In genomic region chr2:237427807-237428506, GRCh38 we compare ENCODE assay signal across 8 cellular contexts. TPM values are rescaled to one million over a fixed set of nuclear protein-coding genes. Genes with fewer than 3 reads are reported as not detected.
DNase-seq lines count a peak whose midpoint lies in the region; ATAC-seq, FAIRE-seq and TF ChIP-seq lines count a peak whose summit lies in the region.

No MANE protein-coding gene starts in this region.

- H3K27ac ChIP-seq in OCI-LY3 (ENCODE audit: low read length) (peak overlapping the region; percentile 86), spleen (no peak overlapping the region)

- H3K4me3 ChIP-seq in OCI-LY3 (ENCODE audit: low read length) (peak overlapping the region; percentile 14; the same call in 1 of the 2 replicates), spleen (no peak overlapping the region)

- no peaks in the 10 kb centered on the region for H3K9me3 ChIP-seq in OCI-LY3 (ENCODE audit: insufficient read depth, low read length)
- no peaks in the 10 kb centered on the region for H3K9me3 ChIP-seq in spleen

- H3K27ac Mint-ChIP-seq in activated T-helper 17 cell treated with anti-CD3 and anti-CD28 coated beads, Interleukin-2, amount 50 U/mL, for 72 hours: peak overlapping the region; percentile 98

- H3K36me3 ChIP-seq in OCI-LY3 (replicated peaks; ENCODE audit: low read depth, low read length) (no peaks in the 10 kb centered on the region), spleen (no peaks in the 10 kb centered on the region)

- no peak for TF ChIP-seq CTCF in OCI-LY3 (IDR thresholded peaks at IDR 0.05; ENCODE audit: low read depth, low read length)
- TF ChIP-seq CTCF in spleen (IDR thresholded peaks at IDR 0.05 in 8 of 11, conservative IDR thresholded peaks at IDR 0.05 in 3 of 11): no peak

- H3K27me3 ChIP-seq in OCI-LY3 (ENCODE audit: low read depth, low read length) (no peaks in the 10 kb centered on the region), spleen (replicated peaks in 1 of 7) (peaks cover 0 to 40% (median 3%) of the 10 kb centered on the region in 7 donors)

- peak; percentile 5 for FAIRE-seq in GM12891 (lab: Jason Lieb, UNC)

- H3K27me3 Mint-ChIP-seq in activated T-helper 17 cell treated with anti-CD3 and anti-CD28 coated beads, Interleukin-2, amount 50 U/mL, for 72 hours: no peaks in the 10 kb centered on the region

- H3K36me3 Mint-ChIP-seq in activated T-helper 17 cell treated with anti-CD3 and anti-CD28 coated beads, Interleukin-2, amount 50 U/mL, for 72 hours (ENCODE audit: low read depth): peaks cover 64% of the 10 kb centered on the region

- no peak for DNase-seq in GM12891 (ENCODE audit: insufficient read length, low spot score)
- peak; percentile 82 to 86 for DNase-seq in stimulated activated CD4-positive, alpha-beta T cell treated with anti-CD3 and anti-CD28 coated beads, Interleukin-2, amount 100 ng/mL, for 24 hours
- DNase-seq in germinal center (ENCODE audit: low spot score): no peak
- DNase-seq in NK-92 treated with Interleukin-12 subunit alpha and Interleukin-12 subunit beta, amount 100 ng/mL, for 24 hours (lab: John Stamatoyannopoulos, UW): no peak
- DNase-seq in spleen: no peak

- peaks cover 50% of the 10 kb centered on the region for H3K4me1 Mint-ChIP-seq in activated T-helper 17 cell treated with anti-CD3 and anti-CD28 coated beads, Interleukin-2, amount 50 U/mL, for 72 hours

- no peaks in the 10 kb centered on the region for H3K79me2 ChIP-seq in OCI-LY3 (ENCODE audit: low read length)

- peak overlapping the region; percentile 48; the same call in 1 of the 2 replicates for H3K9ac ChIP-seq in OCI-LY3 (ENCODE audit: low read length)

- H4K20me1 ChIP-seq in OCI-LY3 (ENCODE audit: insufficient read depth, low read length): no peaks in the 10 kb centered on the region

- intact Hi-C loops in spleen (cut with DNase I; ENCODE audit: low total_unique reads): no loop called here

- peak overlapping the region; percentile 61 for H3K4me2 ChIP-seq in OCI-LY3 (ENCODE audit: low read length)

- H3K4me1 ChIP-seq in OCI-LY3 (ENCODE audit: low read length) (peaks cover 43% of the 10 kb centered on the region), spleen (peaks cover 0 to 21% (median 9%) of the 10 kb centered on the region in 6 donors)

- TF ChIP-seq POLR2A in GM12891 (IDR thresholded peaks at IDR 0.05; ENCODE audit: low read depth, low read length): no peak
- TF ChIP-seq POLR2A in spleen (IDR thresholded peaks at IDR 0.05): no peak

- H3K9me3 Mint-ChIP-seq in activated T-helper 17 cell treated with anti-CD3 and anti-CD28 coated beads, Interleukin-2, amount 50 U/mL, for 72 hours: peaks cover 3% of the 10 kb centered on the region

- H2AFZ ChIP-seq in OCI-LY3 (ENCODE audit: low read depth, low read length): no peak overlapping the region

- H3K4me3 Mint-ChIP-seq in activated T-helper 17 cell treated with anti-CD3 and anti-CD28 coated beads, Interleukin-2, amount 50 U/mL, for 72 hours: peak overlapping the region; percentile 93

- WGBS in spleen, 5 donors: 70 to 92% (median 81%) methylated on average over 5 of the region's 5 CpGs

- ATAC-seq in activated T-helper 17 cell treated with anti-CD3 and anti-CD28 coated beads, Interleukin-2, amount 50 U/mL, for 72 hours (replicated peaks): peak; percentile 67
- ATAC-seq in HG03442 (IDR thresholded peaks at IDR 0.05; ENCODE audit: unreplicated experiment): no peak

TF ChIP-seq in GM12891, 5 proteins besides CTCF, POLR2A, EP300 and RAD21:
- TF ChIP-seq SPI1 (IDR thresholded peaks at IDR 0.05; ENCODE audit: low read depth, low read length) (no peak), PAX5 (IDR thresholded peaks at IDR 0.05; ENCODE audit: insufficient read depth, low read length, severe bottlenecking) (no peak), POLR2AphosphoS5 (IDR thresholded peaks at IDR 0.05; ENCODE audit: low read depth, low read length) (no peak), TAF1 (IDR thresholded peaks at IDR 0.05; ENCODE audit: low read depth, low read length) (no peak), POU2F2 (IDR thresholded peaks at IDR 0.05; ENCODE audit: low read depth, low read length) (no peak)

RNA-seq across cellular contexts. Expression of gene COL6A3, which starts 14.0 kb away (rescaled TPM):
- polyA plus RNA-seq in GM12891 (2012; ENCODE audit: low read depth, missing spikeins): 0.05 TPM
- total RNA-seq in activated T-helper 17 cell treated with anti-CD3 and anti-CD28 coated beads, Interleukin-2, amount 50 U/mL, for 72 hours: 10 to 100 TPM; 10.6 to 30.7 TPM
- total RNA-seq in spleen: 100 to 1,000 TPM in 3 of 7 donors, 10 to 100 TPM in 4; 40.9 to 146 (median 77.7) TPM
- 1 to 10 TPM; 8.3 to 9.9 (median 9.5) TPM for polyA plus RNA-seq in spleen

RNA-seq across cellular contexts. Expression of gene MLPH, which starts 59.1 kb away (rescaled TPM):
- polyA plus RNA-seq in GM12891 (2012; ENCODE audit: low read depth, missing spikeins): not detected
- not detected for total RNA-seq in activated T-helper 17 cell treated with anti-CD3 and anti-CD28 coated beads, Interleukin-2, amount 50 U/mL, for 72 hours
- 1 to 10 TPM in 1 of 7 donors, under 1 TPM in 3, not detected in 3; 0.29 to 1.4 (median 0.52) TPM for total RNA-seq in spleen
- 1 to 10 TPM in 1 of 3 donors, under 1 TPM in 2; 0.09 to 1.4 (median 0.26) TPM for polyA plus RNA-seq in spleen

Comparison
In these comparisons a context has a peak if more than half of its experiments do, and no peak if none do; other contexts are left out.
1. DNase-seq: peak in stimulated activated CD4-positive, alpha-beta T cell treated with anti-CD3 and anti-CD28 coated beads, Interleukin-2, amount 100 ng/mL, for 24 hours (2 of 2); none in GM12891 (single experiment), germinal center (single experiment), NK-92 treated with Interleukin-12 subunit alpha and Interleukin-12 subunit beta, amount 100 ng/mL, for 24 hours (single experiment) and spleen (single experiment).